8 cellular contexts compared by ENCODE assay signal in the genomic region with DNA sequence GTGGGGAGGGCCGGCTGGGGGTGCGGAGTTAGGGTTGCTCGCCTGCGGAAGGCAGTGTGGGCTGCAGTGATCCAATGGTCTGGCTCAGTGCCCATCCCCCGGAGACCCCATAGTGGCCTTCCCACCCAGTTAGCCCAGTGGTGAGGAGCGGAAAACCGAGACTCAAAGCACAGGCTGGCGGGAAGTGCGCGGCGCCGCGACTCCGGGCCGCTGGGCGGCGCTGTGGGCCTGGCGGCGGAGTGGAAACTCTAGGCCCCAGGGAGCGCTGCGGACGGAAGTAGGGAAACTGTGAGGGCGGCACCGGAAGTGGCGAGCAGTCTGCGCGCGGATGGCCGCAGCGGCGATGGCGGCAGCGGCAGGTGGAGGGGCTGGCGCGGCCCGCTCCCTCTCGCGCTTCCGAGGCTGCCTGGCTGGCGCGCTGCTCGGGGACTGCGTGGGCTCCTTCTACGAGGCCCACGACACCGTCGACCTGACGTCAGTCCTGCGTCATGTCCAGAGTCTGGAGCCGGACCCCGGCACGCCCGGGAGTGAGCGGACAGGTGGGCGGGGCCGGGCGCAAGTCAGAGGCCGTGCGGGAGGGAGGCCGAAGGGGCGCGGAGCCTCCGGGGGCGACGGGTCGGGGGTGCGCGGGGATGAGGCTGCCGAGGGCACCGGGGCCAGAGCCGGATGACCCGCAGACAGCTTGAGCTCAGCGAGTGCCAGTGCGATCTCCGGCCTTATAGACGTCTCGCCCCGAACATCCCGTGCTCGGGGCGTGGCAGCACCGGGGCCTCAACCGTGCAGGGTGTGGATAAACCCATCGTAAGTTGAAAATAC.
DNase-seq lines count a peak whose midpoint lies in the region; ATAC-seq lines count a peak whose summit lies in the region.

A gene with protein sequence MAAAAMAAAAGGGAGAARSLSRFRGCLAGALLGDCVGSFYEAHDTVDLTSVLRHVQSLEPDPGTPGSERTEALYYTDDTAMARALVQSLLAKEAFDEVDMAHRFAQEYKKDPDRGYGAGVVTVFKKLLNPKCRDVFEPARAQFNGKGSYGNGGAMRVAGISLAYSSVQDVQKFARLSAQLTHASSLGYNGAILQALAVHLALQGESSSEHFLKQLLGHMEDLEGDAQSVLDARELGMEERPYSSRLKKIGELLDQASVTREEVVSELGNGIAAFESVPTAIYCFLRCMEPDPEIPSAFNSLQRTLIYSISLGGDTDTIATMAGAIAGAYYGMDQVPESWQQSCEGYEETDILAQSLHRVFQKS (plus strand): TSS at position 316 of the 816 bp plus-strand sequence. CDS start 13 bp downstream, at position 329.

- ATAC-seq in GM19025 (IDR thresholded peaks at IDR 0.05; ENCODE audit: low read depth, unreplicated experiment) (peak; percentile 79), HG03280 (IDR thresholded peaks at IDR 0.05; ENCODE audit: unreplicated experiment) (peak; percentile 83)

- DNase-seq in AML-193 (lab: John Stamatoyannopoulos, UW) (peak; percentile 75 to 81), NCI-H345 (lab: John Stamatoyannopoulos, UW) (peak; percentile 90), islet precursor cell (peak; percentile 93)
- peak; percentile 82 for DNase-seq in activated CD4-positive, CD25-positive, alpha-beta regulatory T cell treated with anti-CD3 and anti-CD28 coated beads, Interleukin-2, amount 50 U/mL, for 16 hours (ENCODE audit: low read depth, low spot score)
- peak; percentile 87 for DNase-seq in central memory CD4-positive, alpha-beta T cell
- peak; percentile 88 for DNase-seq in stimulated activated CD4-positive, alpha-beta T cell treated with anti-CD3 and anti-CD28 coated beads, Interleukin-12 subunit alpha, Interleukin-12 subunit beta, amount 100 ng/mL, for 4 hours

Comparison
In these comparisons a context has a peak if more than half of its experiments do, and no peak if none do; other contexts are left out.
1. Peak in every context shown above with its lines: DNase-seq and ATAC-seq.